Comparison of ENCODE assay signal across 20 cellular contexts in the genomic region with DNA sequence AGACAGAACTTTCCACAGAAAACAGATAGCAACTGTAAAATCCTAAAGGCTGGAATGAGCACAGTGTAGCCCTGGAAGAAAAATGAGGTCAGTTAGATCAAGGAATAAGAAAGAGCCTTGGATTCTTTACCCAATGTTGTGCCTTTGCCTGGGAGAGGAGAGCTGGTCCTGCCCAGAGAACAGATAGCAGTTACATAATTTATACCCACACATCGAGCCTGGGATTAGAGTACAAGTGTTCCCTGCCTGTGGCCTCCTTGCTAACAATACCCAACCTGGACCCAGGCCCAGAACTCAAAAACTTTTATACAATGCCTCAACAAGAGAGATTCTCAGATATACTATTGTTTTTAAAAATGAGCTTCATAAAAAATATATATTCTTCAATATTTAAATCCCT.
DNase-seq lines count a peak whose midpoint lies in the region; ATAC-seq and TF ChIP-seq lines count a peak whose summit lies in the region.
"Had no signal": no experiment of that assay in that cellular context is flagged by ENCODE, and none has a peak within 500 bp of the region (broad histone marks: within the 10 kb centered on the region; RNA-seq: fewer than 3 reads in every experiment).

No MANE protein-coding gene starts in this region.

- peaks cover 1% of the 10 kb centered on the region for H3K36me3 ChIP-seq in A673 (ENCODE audit: insufficient read depth, low read length, poor library complexity, severe bottlenecking)
- H3K36me3 ChIP-seq in naive thymus-derived CD4-positive, alpha-beta T cell (ENCODE audit: control insufficient read depth in 2 of 3, insufficient read depth in 3 of 3, low read length in 3 of 3): no peaks in the 10 kb centered on the region
- H3K36me3 ChIP-seq: BLaER1 treated with 17β-estradiol and CSF1 and Interleukin-3, amounts not matched to agents 10 nM and 100 nM had no signal

- peaks cover 6% of the 10 kb centered on the region for H3K9me3 ChIP-seq in A673 (ENCODE audit: low read depth, low read length, poor library complexity, severe bottlenecking)
- no peaks in the 10 kb centered on the region for H3K9me3 ChIP-seq in naive thymus-derived CD4-positive, alpha-beta T cell (ENCODE audit: control insufficient read depth in 2 of 3, low read length in 3 of 3)
- H3K9me3 ChIP-seq: A549; BLaER1 treated with 17β-estradiol and CSF1 and Interleukin-3, amounts not matched to agents 10 nM and 100 nM had no signal

- H3K4me1 Mint-ChIP-seq in naive thymus-derived CD4-positive, alpha-beta T cell: no peaks in the 10 kb centered on the region
- H3K4me1 Mint-ChIP-seq: B cell, GM23338 had no signal

- ATAC-seq in naive thymus-derived CD4-positive, alpha-beta T cell: no peak
- ATAC-seq: A549; CD8-positive, alpha-beta T cell; GM23338 had no signal

- POLR2A ChIA-PET in A673 (lab: Charles Lee; ENCODE audit: low non-redundant PET): interaction anchor here (0.6 kb wide), 1 partner anchor 756 kb away, joined by 3 read pairs; no protein-coding TSS in a partner anchor
- POLR2A ChIA-PET in naive thymus-derived CD4-positive, alpha-beta T cell (lab: Charles Lee): no interaction called here

- H3K27ac Mint-ChIP-seq in naive thymus-derived CD4-positive, alpha-beta T cell: no peak overlapping the region
- H3K27ac Mint-ChIP-seq: B cell; CD8-positive, alpha-beta T cell; GM23338 had no signal

- no peak overlapping the region for H3K4me3 ChIP-seq in A673 (ENCODE audit: low read depth, low read length, poor library complexity, severe bottlenecking)
- H3K4me3 ChIP-seq in naive thymus-derived CD4-positive, alpha-beta T cell (ENCODE audit: low read length): no peak overlapping the region
- H3K4me3 ChIP-seq: A549; BLaER1 treated with 17β-estradiol and CSF1 and Interleukin-3, amounts not matched to agents 10 nM and 100 nM; GM23338 had no signal

- no peaks in the 10 kb centered on the region for H3K27me3 Mint-ChIP-seq in naive thymus-derived CD4-positive, alpha-beta T cell
- H3K27me3 Mint-ChIP-seq: B cell had no signal

- no peaks in the 10 kb centered on the region for H3K27me3 ChIP-seq in A673 (replicated peaks; ENCODE audit: insufficient read depth, low read depth, low read length, poor library complexity)
- no peaks in the 10 kb centered on the region for H3K27me3 ChIP-seq in naive thymus-derived CD4-positive, alpha-beta T cell (ENCODE audit: control insufficient read depth in 2 of 2, insufficient read depth in 2 of 2, low read length in 2 of 2)
- H3K27me3 ChIP-seq: BLaER1 treated with 17β-estradiol and CSF1 and Interleukin-3, amounts not matched to agents 10 nM and 100 nM had no signal

- H3K4me3 Mint-ChIP-seq in naive thymus-derived CD4-positive, alpha-beta T cell: no peak overlapping the region
- H3K4me3 Mint-ChIP-seq: B cell; CD8-positive, alpha-beta T cell; GM23338 had no signal

- H3K27ac ChIP-seq in A673 (ENCODE audit: low read depth, low read length, poor library complexity, severe bottlenecking): peak overlapping the region; percentile 99
- no peak overlapping the region for H3K27ac ChIP-seq in naive thymus-derived CD4-positive, alpha-beta T cell (ENCODE audit: low read depth, low read length)
- H3K27ac ChIP-seq: 22Rv1; A549; BLaER1 treated with 17β-estradiol and CSF1 and Interleukin-3, amounts not matched to agents 10 nM and 100 nM; HL-60 had no signal

- DNase-seq in A673 (ENCODE audit: low spot score): peak; percentile 69
- peak in 34 of 58 donors; percentile 0 to 73 (median 18) for DNase-seq in anterior cingulate cortex (lab: John Stamatoyannopoulos, UW)
- peak; percentile 65 for DNase-seq in medulla oblongata (ENCODE audit: extremely low spot score)
- DNase-seq in pons (ENCODE audit: low spot score): peak; percentile 45
- no peak for DNase-seq in SKM-1 treated with dmso at 0.1 percent for 144 hours (lab: John Stamatoyannopoulos, UW; ENCODE audit: unreplicated experiment)
- no peak for DNase-seq in kidney tubule cell (ENCODE audit: low spot score)
- no peak for DNase-seq in DMS53 (lab: John Stamatoyannopoulos, UW)
- DNase-seq in naive thymus-derived CD4-positive, alpha-beta T cell: no peak
- DNase-seq: Calu3; CD8-positive, alpha-beta T cell; DND-41; EL; HCEC 1CT; IMR-90 had no signal

- CTCF ChIA-PET in A673 (lab: Charles Lee): no interaction called here
- CTCF ChIA-PET in naive thymus-derived CD4-positive, alpha-beta T cell (lab: Charles Lee): no interaction called here

- TF ChIP-seq CTCF in A673 (conservative IDR thresholded peaks at IDR 0.05; ENCODE audit: low read depth, low read length): no peak

- intact Hi-C loops in A673 (cut with micrococcal nuclease; ENCODE audit: unreplicated experiment): loop anchor here (10.0 kb wide), 1 partner anchor 514 kb away; no protein-coding TSS in a partner anchor
- intact Hi-C loops in naive thymus-derived CD4-positive, alpha-beta T cell (cut with micrococcal nuclease): no loop called here

- BruUV-seq in A673 (replicated peaks; lab: Mats Ljungman, UMichigan): no TSS peak

- H3K4me1 ChIP-seq in A673 (ENCODE audit: insufficient read depth, low read length, poor library complexity, severe bottlenecking): peaks cover 54% of the 10 kb centered on the region
- no peaks in the 10 kb centered on the region for H3K4me1 ChIP-seq in naive thymus-derived CD4-positive, alpha-beta T cell (ENCODE audit: control insufficient read depth in 2 of 2, insufficient read depth in 2 of 2, low read length in 2 of 2)
- H3K4me1 ChIP-seq: A549 had no signal

- H3K9me3 Mint-ChIP-seq in naive thymus-derived CD4-positive, alpha-beta T cell: peaks cover 0 to 12% (median 3%) of the 10 kb centered on the region in 11 donors
- H3K9me3 Mint-ChIP-seq: GM23338 had no signal

- no peaks in the 10 kb centered on the region for H3K36me3 Mint-ChIP-seq in naive thymus-derived CD4-positive, alpha-beta T cell
- H3K36me3 Mint-ChIP-seq: CD8-positive, alpha-beta T cell had no signal

Comparison
In these comparisons a context has a peak if more than half of its experiments do, and no peak if none do; other contexts are left out.
1. DNase-seq: peak in A673 (single experiment), anterior cingulate cortex (34 of 58), medulla oblongata (single experiment) and pons (single experiment); none in SKM-1 treated with dmso at 0.1 percent for 144 hours (single experiment), kidney tubule cell (single experiment), DMS53 (single experiment) and naive thymus-derived CD4-positive, alpha-beta T cell (0 of 9).